29 cellular contexts compared by ENCODE assay signal in the genomic region with DNA sequence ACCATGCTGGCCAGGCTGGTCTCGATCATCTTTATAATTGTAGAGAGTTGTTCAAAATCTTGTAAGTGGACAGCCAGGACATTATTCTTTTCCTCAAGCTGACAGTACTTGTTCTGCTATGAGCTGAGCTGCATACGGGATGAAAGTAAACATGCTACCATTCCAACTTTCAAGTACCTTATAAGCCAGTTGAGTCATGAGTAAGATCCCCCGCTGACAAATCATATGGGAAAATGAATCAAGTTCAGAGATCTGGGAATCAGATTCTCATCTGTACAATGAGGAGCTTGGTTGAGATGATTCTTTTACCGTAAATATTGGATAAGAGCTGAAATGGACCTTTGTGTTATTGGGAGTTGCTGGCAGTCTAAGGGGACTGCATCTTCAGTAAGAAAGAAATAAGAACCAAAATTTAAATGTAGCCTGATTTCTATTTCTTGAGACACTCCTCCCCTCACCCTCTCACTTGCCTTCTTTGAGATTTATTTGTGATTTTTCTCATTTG.
"Had no signal": no experiment of that assay in that cellular context is flagged by ENCODE, and none has a peak within 500 bp of the region (broad histone marks: within the 10 kb centered on the region; RNA-seq: fewer than 3 reads in every experiment).

No MANE protein-coding gene starts in this region.

- H3K27ac Mint-ChIP-seq: activated CD4-positive, alpha-beta memory T cell treated with anti-CD3 and anti-CD28 coated beads, Interleukin-2, amount 10 ng/mL, durations not matched to agents 7 days and 5 days; activated CD4-positive, alpha-beta T cell treated with anti-CD3 and anti-CD28 coated beads, Interleukin-2, amount 10 ng/mL, durations not matched to agents 7 days and 5 days; activated naive CD4-positive, alpha-beta T cell treated with anti-CD3 and anti-CD28 coated beads, Interleukin-2, amount 50 U/mL, for 24 hours; activated naive CD8-positive, alpha-beta T cell treated with anti-CD3 and anti-CD28 coated beads, Interleukin-2, amount 50 U/mL, for 24 hours; activated T-helper 17 cell treated with anti-CD3 and anti-CD28 coated beads, Interleukin-2, amount 50 U/mL, for 72 hours; brain; endodermal cell; mesothelial cell of epicardium; naive thymus-derived CD4-positive, alpha-beta T cell had no signal

- H3K9me3 ChIP-seq: esophagus muscularis mucosa, right atrium auricular region, spleen, suprapubic skin, tibial artery had no signal

- H3K9ac ChIP-seq: parathyroid adenoma had no signal

- H3K4me1 ChIP-seq: parathyroid adenoma, spleen, suprapubic skin, tibial artery had no signal

- DNase-seq: activated CD4-positive, alpha-beta memory T cell treated with anti-CD3 and anti-CD28 coated beads, Interleukin-2, amount 10 ng/mL, durations not matched to agents 7 days and 5 days; activated CD4-positive, alpha-beta T cell treated with anti-CD3 and anti-CD28 coated beads for 1 hour; activated CD4-positive, alpha-beta T cell treated with anti-CD3 and anti-CD28 coated beads, Interleukin-2, amount 10 ng/mL, durations not matched to agents 7 days and 5 days; activated CD8-positive, alpha-beta memory T cell treated with anti-CD3 and anti-CD28 coated beads, Interleukin-2, amount 50 U/mL, for 48 hours; activated gamma-delta T cell treated with Interleukin-2 at 50 U/mL for 16 hours; activated naive CD8-positive, alpha-beta T cell treated with anti-CD3 and anti-CD28 coated beads, Interleukin-2, amount 50 U/mL, for 24 hours; activated T-cell treated with anti-CD3 and anti-CD28 coated beads, Interleukin-2, amount 50 U/mL, for 4 hours; caudate nucleus; endodermal cell; foreskin melanocyte; left ventricle myocardium superior; mammary epithelial cell; naive thymus-derived CD4-positive, alpha-beta T cell; nucleus accumbens; spleen; stimulated activated naive CD4-positive, alpha-beta T cell; T-helper 2 cell; tibial artery had no signal

- H3K27ac ChIP-seq: esophagus muscularis mucosa, parathyroid adenoma, right atrium auricular region, spleen, suprapubic skin, tibial artery had no signal

- ATAC-seq: activated naive CD8-positive, alpha-beta T cell treated with anti-CD3 and anti-CD28 coated beads, Interleukin-2, amount 50 U/mL, for 24 hours; activated T-cell treated with anti-CD3 and anti-CD28 coated beads, Interleukin-2, amount 50 U/mL, for 4 hours; activated T-helper 17 cell treated with anti-CD3 and anti-CD28 coated beads, Interleukin-2, amount 50 U/mL, for 72 hours; left ventricle myocardium superior; naive thymus-derived CD4-positive, alpha-beta T cell; WTC11 had no signal

- H2AFZ ChIP-seq: parathyroid adenoma had no signal

- H3K79me2 ChIP-seq: parathyroid adenoma had no signal

- H3K36me3 ChIP-seq: esophagus muscularis mucosa, right atrium auricular region, suprapubic skin, tibial artery had no signal

- H3K9me3 Mint-ChIP-seq: activated CD4-positive, alpha-beta memory T cell treated with anti-CD3 and anti-CD28 coated beads, Interleukin-2, amount 10 ng/mL, durations not matched to agents 7 days and 5 days; activated CD4-positive, alpha-beta T cell treated with anti-CD3 and anti-CD28 coated beads, Interleukin-2, amount 10 ng/mL, durations not matched to agents 7 days and 5 days; activated naive CD4-positive, alpha-beta T cell treated with anti-CD3 and anti-CD28 coated beads, Interleukin-2, amount 50 U/mL, for 24 hours; activated naive CD8-positive, alpha-beta T cell treated with anti-CD3 and anti-CD28 coated beads, Interleukin-2, amount 50 U/mL, for 24 hours; activated T-cell treated with anti-CD3 and anti-CD28 coated beads, Interleukin-2, amount 50 U/mL, for 4 hours; brain; endodermal cell; mesothelial cell of epicardium; naive thymus-derived CD4-positive, alpha-beta T cell; neural crest cell; WTC11 had no signal

- H3K27me3 ChIP-seq: esophagus muscularis mucosa, right atrium auricular region, spleen, suprapubic skin, tibial artery had no signal

- FAIRE-seq: islet of Langerhans had no signal

- H3K27me3 Mint-ChIP-seq: activated CD4-positive, alpha-beta memory T cell treated with anti-CD3 and anti-CD28 coated beads, Interleukin-2, amount 10 ng/mL, durations not matched to agents 7 days and 5 days; activated CD4-positive, alpha-beta T cell treated with anti-CD3 and anti-CD28 coated beads, Interleukin-2, amount 10 ng/mL, durations not matched to agents 7 days and 5 days; activated naive CD4-positive, alpha-beta T cell treated with anti-CD3 and anti-CD28 coated beads, Interleukin-2, amount 50 U/mL, for 24 hours; activated naive CD8-positive, alpha-beta T cell treated with anti-CD3 and anti-CD28 coated beads, Interleukin-2, amount 50 U/mL, for 24 hours; activated T-helper 17 cell treated with anti-CD3 and anti-CD28 coated beads, Interleukin-2, amount 50 U/mL, for 72 hours; brain; naive thymus-derived CD4-positive, alpha-beta T cell had no signal

- H3K4me3 ChIP-seq: esophagus muscularis mucosa, right atrium auricular region, spleen, suprapubic skin, tibial artery had no signal

- H3K4me1 Mint-ChIP-seq: activated CD4-positive, alpha-beta memory T cell treated with anti-CD3 and anti-CD28 coated beads, Interleukin-2, amount 10 ng/mL, durations not matched to agents 7 days and 5 days; activated CD4-positive, alpha-beta T cell treated with anti-CD3 and anti-CD28 coated beads, Interleukin-2, amount 10 ng/mL, durations not matched to agents 7 days and 5 days; activated naive CD8-positive, alpha-beta T cell treated with anti-CD3 and anti-CD28 coated beads, Interleukin-2, amount 50 U/mL, for 24 hours; WTC11 had no signal

- H3K4me3 Mint-ChIP-seq: activated CD4-positive, alpha-beta memory T cell treated with anti-CD3 and anti-CD28 coated beads, Interleukin-2, amount 10 ng/mL, durations not matched to agents 7 days and 5 days; activated CD4-positive, alpha-beta T cell treated with anti-CD3 and anti-CD28 coated beads, Interleukin-2, amount 10 ng/mL, durations not matched to agents 7 days and 5 days; activated naive CD4-positive, alpha-beta T cell treated with anti-CD3 and anti-CD28 coated beads, Interleukin-2, amount 50 U/mL, for 24 hours; activated naive CD8-positive, alpha-beta T cell treated with anti-CD3 and anti-CD28 coated beads, Interleukin-2, amount 50 U/mL, for 24 hours; activated T-cell treated with anti-CD3 and anti-CD28 coated beads, Interleukin-2, amount 50 U/mL, for 4 hours; activated T-helper 17 cell treated with anti-CD3 and anti-CD28 coated beads, Interleukin-2, amount 50 U/mL, for 72 hours; brain; endodermal cell; mesothelial cell of epicardium; naive thymus-derived CD4-positive, alpha-beta T cell; neural crest cell; WTC11 had no signal
